ENCODE assay signal across 1 cellular context in the genomic region with DNA sequence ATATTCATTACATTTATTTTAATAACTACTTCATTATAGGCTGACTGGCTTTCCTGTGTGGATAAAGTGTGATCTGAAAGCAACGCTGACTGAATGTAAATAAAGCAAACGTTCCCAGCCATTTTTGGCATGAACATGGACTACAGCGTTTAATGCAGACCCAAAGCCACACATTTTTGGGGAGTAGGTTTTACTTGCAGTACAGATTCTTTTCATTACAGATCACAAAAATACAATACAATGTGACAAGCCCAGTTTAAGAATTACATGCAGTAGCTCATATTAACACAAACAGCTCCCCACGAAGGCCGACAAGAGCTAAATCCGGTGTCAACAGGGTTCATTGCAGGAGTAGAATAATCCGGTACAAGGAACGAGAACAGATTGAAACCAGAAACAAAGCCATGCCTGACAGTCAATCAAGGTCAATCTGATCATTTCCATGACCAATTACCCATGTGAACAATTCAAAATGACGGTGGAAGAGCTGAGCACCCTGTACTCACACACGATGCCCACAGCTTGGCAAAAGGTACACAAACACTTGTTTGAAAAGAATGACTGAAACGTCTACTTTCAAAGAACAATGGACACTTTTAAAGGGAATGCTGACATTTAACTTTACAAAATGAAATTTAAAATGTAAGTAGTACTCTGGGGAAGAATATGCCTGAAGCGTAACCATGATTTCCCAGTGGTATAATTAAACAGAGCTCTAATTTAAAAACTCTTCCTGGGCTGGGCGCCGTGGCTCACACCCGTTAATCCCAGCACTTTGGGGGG.
TF ChIP-seq lines count a peak whose summit lies in the region.

No MANE protein-coding gene starts in this region.

TF ChIP-seq in HepG2, 621 proteins besides CTCF, POLR2A, EP300 and RAD21:
- TF ChIP-seq, protein P1, sequence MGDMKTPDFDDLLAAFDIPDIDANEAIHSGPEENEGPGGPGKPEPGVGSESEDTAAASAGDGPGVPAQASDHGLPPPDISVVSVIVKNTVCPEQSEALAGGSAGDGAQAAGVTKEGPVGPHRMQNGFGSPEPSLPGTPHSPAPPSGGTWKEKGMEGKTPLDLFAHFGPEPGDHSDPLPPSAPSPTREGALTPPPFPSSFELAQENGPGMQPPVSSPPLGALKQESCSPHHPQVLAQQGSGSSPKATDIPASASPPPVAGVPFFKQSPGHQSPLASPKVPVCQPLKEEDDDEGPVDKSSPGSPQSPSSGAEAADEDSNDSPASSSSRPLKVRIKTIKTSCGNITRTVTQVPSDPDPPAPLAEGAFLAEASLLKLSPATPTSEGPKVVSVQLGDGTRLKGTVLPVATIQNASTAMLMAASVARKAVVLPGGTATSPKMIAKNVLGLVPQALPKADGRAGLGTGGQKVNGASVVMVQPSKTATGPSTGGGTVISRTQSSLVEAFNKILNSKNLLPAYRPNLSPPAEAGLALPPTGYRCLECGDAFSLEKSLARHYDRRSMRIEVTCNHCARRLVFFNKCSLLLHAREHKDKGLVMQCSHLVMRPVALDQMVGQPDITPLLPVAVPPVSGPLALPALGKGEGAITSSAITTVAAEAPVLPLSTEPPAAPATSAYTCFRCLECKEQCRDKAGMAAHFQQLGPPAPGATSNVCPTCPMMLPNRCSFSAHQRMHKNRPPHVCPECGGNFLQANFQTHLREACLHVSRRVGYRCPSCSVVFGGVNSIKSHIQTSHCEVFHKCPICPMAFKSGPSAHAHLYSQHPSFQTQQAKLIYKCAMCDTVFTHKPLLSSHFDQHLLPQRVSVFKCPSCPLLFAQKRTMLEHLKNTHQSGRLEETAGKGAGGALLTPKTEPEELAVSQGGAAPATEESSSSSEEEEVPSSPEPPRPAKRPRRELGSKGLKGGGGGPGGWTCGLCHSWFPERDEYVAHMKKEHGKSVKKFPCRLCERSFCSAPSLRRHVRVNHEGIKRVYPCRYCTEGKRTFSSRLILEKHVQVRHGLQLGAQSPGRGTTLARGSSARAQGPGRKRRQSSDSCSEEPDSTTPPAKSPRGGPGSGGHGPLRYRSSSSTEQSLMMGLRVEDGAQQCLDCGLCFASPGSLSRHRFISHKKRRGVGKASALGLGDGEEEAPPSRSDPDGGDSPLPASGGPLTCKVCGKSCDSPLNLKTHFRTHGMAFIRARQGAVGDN (CRISPR knock-in tag; IDR thresholded peaks at IDR 0.05), result no peak
- TF ChIP-seq CEBPZ (IDR thresholded peaks at IDR 0.05; ENCODE audit: low read length) (no peak), FOXA1 (IDR thresholded peaks at IDR 0.05) (no peak), FOXA1 (CRISPR knock-in tag; IDR thresholded peaks at IDR 0.05) (no peak), GLI4 (CRISPR knock-in tag; IDR thresholded peaks at IDR 0.05; ENCODE audit: borderline replicate concordance) (no peak), PRMT3 (CRISPR knock-in tag; IDR thresholded peaks at IDR 0.05; ENCODE audit: borderline replicate concordance, low read depth) (no peak), KAT8 (CRISPR knock-in tag; IDR thresholded peaks at IDR 0.05) (no peak), ZNF816 (CRISPR knock-in tag; IDR thresholded peaks at IDR 0.05; ENCODE audit: borderline replicate concordance) (no peak), RCOR2 (CRISPR knock-in tag; IDR thresholded peaks at IDR 0.05) (no peak), HOXA7 (CRISPR knock-in tag; IDR thresholded peaks at IDR 0.05) (no peak), NPAS2 (CRISPR knock-in tag; IDR thresholded peaks at IDR 0.05; ENCODE audit: borderline replicate concordance) (no peak), PAF1 (CRISPR knock-in tag; IDR thresholded peaks at IDR 0.05) (no peak)
